Comparison of ENCODE assay signal across 10 cellular contexts in genomic region chr11:35088226-35088625, GRCh38. TPM values are rescaled to one million over a fixed set of nuclear protein-coding genes. Genes with fewer than 3 reads are reported as not detected.
A peak's percentile ranks its signal among the peaks of the same experiment; 100 is the strongest.
DNase-seq lines count a peak whose midpoint lies in the region; ATAC-seq and TF ChIP-seq lines count a peak whose summit lies in the region.
"Had no signal": no experiment of that assay in that cellular context is flagged by ENCODE, and none has a peak within 500 bp of the region (broad histone marks: within the 10 kb centered on the region; RNA-seq: fewer than 3 reads in every experiment).

No MANE protein-coding gene starts in this region.

- 75% methylated on average over 2 of the region's 2 CpGs for WGBS in right lobe of liver (ENCODE audit: insufficient coverage, low coverage, low lambda C conversion rate, missing lambda C conversion rate)
- 73 to 82% methylated on average over 2 of the region's 2 CpGs for WGBS in upper lobe of left lung, 2 donors

- ATAC-seq in naive B cell (ENCODE audit: low read depth in 2 of 2) (no peak), right lobe of liver (no peak), upper lobe of left lung (ENCODE audit: low FRiP score in 2 of 2) (no peak)

- H3K4me3 Mint-ChIP-seq in activated naive CD8-positive, alpha-beta T cell: no peak overlapping the region
- peak overlapping the region in 4 of 8 donors; percentile 36 to 80 (median 58) for H3K4me3 Mint-ChIP-seq in naive B cell
- no peak overlapping the region for H3K4me3 Mint-ChIP-seq in Caco-2 (ENCODE audit: unreplicated experiment)
- H3K4me3 Mint-ChIP-seq: neural progenitor cell had no signal

- no peaks in the 10 kb centered on the region for H3K36me3 Mint-ChIP-seq in activated naive CD8-positive, alpha-beta T cell
- H3K36me3 Mint-ChIP-seq in naive B cell (no peaks in the 10 kb centered on the region), Caco-2 (ENCODE audit: insufficient read depth, unreplicated experiment) (no peaks in the 10 kb centered on the region)
- H3K36me3 Mint-ChIP-seq: neural progenitor cell had no signal

- H3K27me3 ChIP-seq in vagina (no peaks in the 10 kb centered on the region), Caco-2 (replicated peaks; ENCODE audit: control insufficient read depth, insufficient read depth, low read length) (no peaks in the 10 kb centered on the region), right lobe of liver (no peaks in the 10 kb centered on the region), upper lobe of left lung (no peaks in the 10 kb centered on the region)
- H3K27me3 ChIP-seq: MG63, neural progenitor cell had no signal

- intact Hi-C loops in vagina (cut with DNase I): no loop called here
- intact Hi-C loops in Caco-2 (cut with micrococcal nuclease; ENCODE audit: unreplicated experiment): no loop called here
- intact Hi-C loops in right lobe of liver (cut with DNase I): no loop called here

- H3K9me3 ChIP-seq in vagina (no peaks in the 10 kb centered on the region), Caco-2 (0 out of 2 replicates have a peak, but pooled peaks cover 2% of the 10 kb centered on the region), right lobe of liver (no peaks in the 10 kb centered on the region), upper lobe of left lung (no peaks in the 10 kb centered on the region)

- CTCF ChIA-PET in Caco-2 (lab: Charles Lee): no interaction called here

- no peaks in the 10 kb centered on the region for H3K9me3 Mint-ChIP-seq in activated naive CD8-positive, alpha-beta T cell (ENCODE audit: low read depth)
- H3K9me3 Mint-ChIP-seq in naive B cell (peaks cover 0 to 3% (median 0%) of the 10 kb centered on the region in 7 donors), Caco-2 (ENCODE audit: unreplicated experiment) (no peaks in the 10 kb centered on the region)

- H3K4me3 ChIP-seq in vagina (no peak overlapping the region), Caco-2 (ENCODE audit: low read depth, low read length) (no peak overlapping the region), right lobe of liver (no peak overlapping the region), upper lobe of left lung (no peak overlapping the region)
- H3K4me3 ChIP-seq: MG63, neural progenitor cell had no signal

- peak overlapping the region; percentile 73 for H3K27ac Mint-ChIP-seq in activated naive CD8-positive, alpha-beta T cell
- peak overlapping the region; percentile 20 to 99 (median 64) for H3K27ac Mint-ChIP-seq in naive B cell
- no peak overlapping the region for H3K27ac Mint-ChIP-seq in Caco-2 (ENCODE audit: unreplicated experiment)
- H3K27ac Mint-ChIP-seq: neural progenitor cell had no signal

- TF ChIP-seq POLR2A in vagina (IDR thresholded peaks at IDR 0.05): no peak
- TF ChIP-seq POLR2A in right lobe of liver (IDR thresholded peaks at IDR 0.05): no peak
- no peak for TF ChIP-seq POLR2A in upper lobe of left lung (IDR thresholded peaks at IDR 0.05)

- H3K4me1 ChIP-seq in vagina: peaks cover 47% of the 10 kb centered on the region
- no peaks in the 10 kb centered on the region for H3K4me1 ChIP-seq in Caco-2
- no peaks in the 10 kb centered on the region for H3K4me1 ChIP-seq in right lobe of liver
- peaks cover 21 to 39% (median 28%) of the 10 kb centered on the region in 4 donors for H3K4me1 ChIP-seq in upper lobe of left lung

- no peaks in the 10 kb centered on the region for H3K36me3 ChIP-seq in vagina
- no peaks in the 10 kb centered on the region for H3K36me3 ChIP-seq in Caco-2 (ENCODE audit: control insufficient read depth, insufficient read depth, low read length)
- no peaks in the 10 kb centered on the region for H3K36me3 ChIP-seq in right lobe of liver
- H3K36me3 ChIP-seq in upper lobe of left lung: no peaks in the 10 kb centered on the region
- H3K36me3 ChIP-seq: neural progenitor cell had no signal

- no peaks in the 10 kb centered on the region for H3K27me3 Mint-ChIP-seq in activated naive CD8-positive, alpha-beta T cell
- H3K27me3 Mint-ChIP-seq in naive B cell: no peaks in the 10 kb centered on the region
- H3K27me3 Mint-ChIP-seq in Caco-2 (ENCODE audit: insufficient read depth, unreplicated experiment): peaks cover 3% of the 10 kb centered on the region

- DNase-seq in stimulated activated naive CD4-positive, alpha-beta T cell treated with Interleukin-2 at 50 U/mL for 16 hours (lab: John Stamatoyannopoulos, UW): peak; percentile 10
- DNase-seq in stimulated activated naive CD4-positive, alpha-beta T cell (lab: John Stamatoyannopoulos, UW): no peak
- DNase-seq in naive B cell (no peak), vagina (ENCODE audit: extremely low spot score in 2 of 2) (peak; percentile 74 to 79), Caco-2 (no peak), right lobe of liver (no peak), upper lobe of left lung (no peak)

- H3K27ac ChIP-seq in vagina (peak overlapping the region; percentile 37), right lobe of liver (no peak overlapping the region), upper lobe of left lung (peak overlapping the region in 2 of 4 donors; percentile 50 to 67)
- H3K27ac ChIP-seq: neural progenitor cell had no signal

- POLR2A ChIA-PET in Caco-2 (lab: Charles Lee): no interaction called here

- no peak for TF ChIP-seq EP300 in upper lobe of left lung (IDR thresholded peaks at IDR 0.05)

- BruUV-seq in Caco-2 (replicated peaks; lab: Mats Ljungman, UMichigan): no TSS peak

- TF ChIP-seq CTCF in vagina (IDR thresholded peaks at IDR 0.05) (no peak), Caco-2 (IDR thresholded peaks at IDR 0.05; ENCODE audit: insufficient read depth in 1 of 2, low read depth in 1 of 2, low read length in 1 of 2, severe bottlenecking in 1 of 2, unreplicated experiment in 1 of 2) (no peak), right lobe of liver (IDR thresholded peaks at IDR 0.05) (no peak), upper lobe of left lung (IDR thresholded peaks at IDR 0.05) (no peak)

- peaks cover 74% of the 10 kb centered on the region for H3K4me1 Mint-ChIP-seq in activated naive CD8-positive, alpha-beta T cell (ENCODE audit: low read depth)
- H3K4me1 Mint-ChIP-seq in naive B cell (peaks cover 45 to 67% (median 61%) of the 10 kb centered on the region in 3 donors), Caco-2 (ENCODE audit: low read depth, unreplicated experiment) (no peaks in the 10 kb centered on the region)

RNA-seq across cellular contexts. Expression of gene CD44, which starts 50.7 kb away (rescaled TPM):
- polyA plus RNA-seq in naive B cell (ENCODE audit: low read depth in 6 of 6): 100 to 1,000 TPM; 156 to 277 (median 187) TPM
- total RNA-seq in vagina (869 TPM), Caco-2 (2022) (50.4 and 61.4 TPM in 2 replicates), right lobe of liver (10 to 100 TPM; 12.2 to 64.1 (median 22.9) TPM), upper lobe of left lung (100 to 1,000 TPM; 454 to 696 (median 551) TPM)

Comparison
In these comparisons a context has a peak if more than half of its experiments do, and no peak if none do; other contexts are left out.
1. DNase-seq: peak in stimulated activated naive CD4-positive, alpha-beta T cell treated with Interleukin-2 at 50 U/mL for 16 hours (single experiment) and vagina (2 of 2); none in stimulated activated naive CD4-positive, alpha-beta T cell (0 of 6), naive B cell (single experiment), Caco-2 (0 of 2), right lobe of liver (0 of 3) and upper lobe of left lung (0 of 2).